In the genomic region with DNA sequence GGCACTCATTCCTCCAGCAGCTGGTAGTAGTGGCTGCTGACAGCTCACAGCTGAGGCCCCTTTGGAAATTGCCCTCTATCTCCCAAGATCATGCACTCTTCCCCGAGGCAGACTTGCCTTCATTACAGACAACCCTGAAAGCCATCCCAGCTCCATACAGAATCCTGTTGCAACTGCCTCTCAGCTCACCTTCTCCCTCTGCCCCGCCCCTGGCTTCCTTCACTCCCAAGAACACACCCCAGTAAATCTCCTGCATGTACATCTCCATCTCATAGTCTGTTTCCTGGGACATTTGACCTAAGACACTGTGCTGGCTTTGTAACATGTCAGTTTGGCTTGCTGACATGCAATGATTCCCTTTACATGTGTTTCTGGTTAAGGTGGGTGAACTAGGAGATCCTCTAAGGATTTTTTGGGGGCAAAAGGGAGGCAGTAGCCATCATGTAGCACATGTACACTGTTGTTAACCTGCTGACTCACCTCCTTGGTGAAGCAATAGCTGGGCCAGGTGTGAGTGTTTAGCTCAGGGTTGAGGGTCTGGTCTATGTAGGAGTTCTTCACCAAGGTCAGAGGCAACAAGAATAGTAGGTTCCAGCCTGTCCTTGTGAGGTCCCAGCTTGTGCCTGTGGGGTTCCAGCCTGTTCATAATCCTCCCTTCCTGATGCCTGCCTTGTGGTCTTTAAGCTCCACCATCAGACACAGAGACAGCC, we compare ENCODE assay signal across 21 cellular contexts.
"Had no signal": no experiment of that assay in that cellular context is flagged by ENCODE, and none has a peak within 500 bp of the region (broad histone marks: within the 10 kb centered on the region; RNA-seq: fewer than 3 reads in every experiment).

No MANE protein-coding gene starts in this region.

- DNase-seq: activated CD4-positive, alpha-beta T cell treated with anti-CD3 and anti-CD28 coated beads, Interleukin-2, amount 10 ng/mL, durations not matched to agents 7 days and 5 days; activated CD4-positive, CD25-positive, alpha-beta regulatory T cell treated with anti-CD3 and anti-CD28 coated beads, Interleukin-2, amount 50 U/mL, for 72 hours; activated CD8-positive, alpha-beta T cell treated with anti-CD3 and anti-CD28 coated beads for 36 hours; activated gamma-delta T cell; adrenal gland; cortex of kidney; effector CD4-positive, alpha-beta T cell; erythroblast; glutamatergic neuron; hippocampal formation; left ventricle myocardium superior; midbrain; ovary; psoas muscle; stimulated activated CD4-positive, alpha-beta T cell treated with anti-CD3 and anti-CD28 coated beads, Interleukin-12 subunit alpha, Interleukin-12 subunit beta, amount 100 ng/mL, for 4 hours; stimulated activated CD4-positive, alpha-beta T cell treated with anti-CD3 and anti-CD28 coated beads, Interleukin-1b, Interleukin-23, amount 100 ng/mL, for 48 hours; substantia nigra; tibial artery had no signal

- H3K27me3 ChIP-seq: adrenal gland, ovary, right atrium auricular region, tibial artery had no signal

- ATAC-seq: activated CD8-positive, alpha-beta T cell treated with anti-CD3 and anti-CD28 coated beads for 36 hours; left ventricle myocardium superior; natural killer cell treated with Interleukin-12 subunit alpha and Interleukin-12 subunit beta and Interleukin-15 and Interleukin-18, amount 100 ng/mL, for 72 hours; psoas muscle had no signal

- H3K4me1 ChIP-seq: adrenal gland had no signal

- H3K27ac ChIP-seq: adrenal gland, ovary, psoas muscle, right atrium auricular region, VCaP had no signal

- H3K36me3 ChIP-seq: adrenal gland, ovary, right atrium auricular region, tibial artery had no signal

- H3K4me3 ChIP-seq: adrenal gland, ovary, psoas muscle, right atrium auricular region, tibial artery had no signal

- H3K9me3 ChIP-seq: adrenal gland, ovary, psoas muscle, right atrium auricular region, tibial artery had no signal
